ENCODE assay signal across 8 cellular contexts in the genomic region with DNA sequence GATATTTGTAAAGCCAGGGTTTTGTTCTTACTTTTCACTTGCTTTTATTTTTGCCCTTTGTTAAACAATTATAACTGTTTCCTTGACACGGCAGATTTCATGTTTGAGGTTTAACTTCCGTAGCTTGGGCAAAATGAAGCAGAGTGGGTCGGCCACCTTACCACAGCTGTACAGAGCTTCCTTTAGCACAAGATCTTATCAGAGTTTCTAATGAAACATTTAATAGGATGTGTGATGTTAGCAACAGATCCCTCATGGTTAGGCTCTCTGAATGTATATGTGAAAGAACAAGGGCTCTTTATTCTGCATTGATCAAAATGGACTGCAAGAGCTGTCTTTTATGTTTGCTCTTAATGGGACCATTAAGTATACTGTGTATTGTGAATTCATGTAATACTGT. TPM values are rescaled to one million over a fixed set of nuclear protein-coding genes. Genes with fewer than 3 reads are reported as not detected.
DNase-seq lines count a peak whose midpoint lies in the region; ATAC-seq and TF ChIP-seq lines count a peak whose summit lies in the region.

No MANE protein-coding gene starts in this region.

- no peaks in the 10 kb centered on the region for H3K9me3 ChIP-seq in ascending aorta

- peaks cover 55% of the 10 kb centered on the region for H3K4me1 Mint-ChIP-seq in activated CD4-positive, alpha-beta T cell treated with anti-CD3 and anti-CD28 coated beads, Interleukin-2, amount 10 ng/mL, durations not matched to agents 7 days and 5 days
- H3K4me1 Mint-ChIP-seq in nephron progenitor cell = no peaks in the 10 kb centered on the region

- H3K27ac ChIP-seq in ascending aorta = no peak overlapping the region

- intact Hi-C loops in sciatic nerve (cut with DNase I) = no loop called here
- intact Hi-C loops in ascending aorta (cut with DNase I) = no loop called here

- DNase-seq in activated CD4-positive, alpha-beta T cell treated with anti-CD3 and anti-CD28 coated beads, Interleukin-2, amount 10 ng/mL, durations not matched to agents 7 days and 5 days = peak; percentile 70
- no peak for DNase-seq in sciatic nerve (ENCODE audit: low spot score)
- DNase-seq in nephron progenitor cell = no peak
- no peak for DNase-seq in ascending aorta (ENCODE audit: low spot score in 2 of 2)
- no peak for DNase-seq in left lobe of liver (ENCODE audit: low spot score)

- H3K4me3 ChIP-seq in ascending aorta = no peak overlapping the region

- H3K27me3 Mint-ChIP-seq in activated CD4-positive, alpha-beta T cell treated with anti-CD3 and anti-CD28 coated beads, Interleukin-2, amount 10 ng/mL, durations not matched to agents 7 days and 5 days = no peaks in the 10 kb centered on the region
- peaks cover 3% of the 10 kb centered on the region for H3K27me3 Mint-ChIP-seq in nephron progenitor cell (ENCODE audit: low read depth, poor library complexity)

- ATAC-seq in GM18909 (IDR thresholded peaks at IDR 0.05; ENCODE audit: poor library complexity, unreplicated experiment) (peak; percentile 89), HG03139 (IDR thresholded peaks at IDR 0.05; ENCODE audit: unreplicated experiment) (peak; percentile 86), sciatic nerve (peak; percentile 30), HG02973 (IDR thresholded peaks at IDR 0.05; ENCODE audit: unreplicated experiment) (no peak), left lobe of liver (no peak)

- peaks cover 75% of the 10 kb centered on the region for H3K36me3 Mint-ChIP-seq in activated CD4-positive, alpha-beta T cell treated with anti-CD3 and anti-CD28 coated beads, Interleukin-2, amount 10 ng/mL, durations not matched to agents 7 days and 5 days (ENCODE audit: low read depth)
- peaks cover 40% of the 10 kb centered on the region for H3K36me3 Mint-ChIP-seq in nephron progenitor cell (ENCODE audit: low read depth)

- no peaks in the 10 kb centered on the region for H3K4me1 ChIP-seq in ascending aorta

- peaks cover 4% of the 10 kb centered on the region for H3K9me3 Mint-ChIP-seq in activated CD4-positive, alpha-beta T cell treated with anti-CD3 and anti-CD28 coated beads, Interleukin-2, amount 10 ng/mL, durations not matched to agents 7 days and 5 days
- peaks cover 8% of the 10 kb centered on the region for H3K9me3 Mint-ChIP-seq in nephron progenitor cell

- H3K27me3 ChIP-seq in ascending aorta = no peaks in the 10 kb centered on the region

- CTCF ChIA-PET in activated CD4-positive, alpha-beta T cell treated with anti-CD3 and anti-CD28 coated beads, Interleukin-2, amount 10 ng/mL, durations not matched to agents 7 days and 5 days (lab: Charles Lee) = interaction anchor here (1.3 kb wide), 1 partner anchor 22 kb away, joined by 6 read pairs; the partner anchor contains the start of gene RNF125

- TF ChIP-seq CTCF in nephron progenitor cell (IDR thresholded peaks at IDR 0.05) (no peak), ascending aorta (IDR thresholded peaks at IDR 0.05) (no peak)

- no peaks in the 10 kb centered on the region for H3K36me3 ChIP-seq in ascending aorta

- POLR2A ChIA-PET in activated CD4-positive, alpha-beta T cell treated with anti-CD3 and anti-CD28 coated beads, Interleukin-2, amount 10 ng/mL, durations not matched to agents 7 days and 5 days (lab: Charles Lee) = interaction anchor here (0.5 to 1.4 kb wide), 3 partner anchors 22 to 51 kb away, joined by 5 to 11 read pairs (median 9); partner anchors contain the start of genes RNF125 and RNF138

- peak overlapping the region; percentile 65 for H3K4me3 Mint-ChIP-seq in activated CD4-positive, alpha-beta T cell treated with anti-CD3 and anti-CD28 coated beads, Interleukin-2, amount 10 ng/mL, durations not matched to agents 7 days and 5 days
- no peak overlapping the region for H3K4me3 Mint-ChIP-seq in nephron progenitor cell

- peak overlapping the region; percentile 87 for H3K27ac Mint-ChIP-seq in activated CD4-positive, alpha-beta T cell treated with anti-CD3 and anti-CD28 coated beads, Interleukin-2, amount 10 ng/mL, durations not matched to agents 7 days and 5 days
- H3K27ac Mint-ChIP-seq in nephron progenitor cell = no peak overlapping the region

RNA-seq across cellular contexts. Expression of gene RNF125, which starts 22.3 kb away (rescaled TPM):
- total RNA-seq in activated CD4-positive, alpha-beta T cell treated with anti-CD3 and anti-CD28 coated beads, Interleukin-2, amount 10 ng/mL, durations not matched to agents 7 days and 5 days = 10 to 100 TPM; 35.6 to 36.0 TPM
- total RNA-seq in sciatic nerve = 8.5 TPM
- 8.6 TPM for total RNA-seq in ascending aorta
- 9.0 TPM for total RNA-seq in left lobe of liver

RNA-seq across cellular contexts. Expression of gene RNF138, which starts 50.7 kb away (rescaled TPM):
- 10 to 100 TPM; 67.7 to 77.4 TPM for total RNA-seq in activated CD4-positive, alpha-beta T cell treated with anti-CD3 and anti-CD28 coated beads, Interleukin-2, amount 10 ng/mL, durations not matched to agents 7 days and 5 days
- 22.2 TPM for total RNA-seq in sciatic nerve
- not detected for total RNA-seq in ascending aorta
- total RNA-seq in left lobe of liver = 12.0 TPM

Comparison
In these comparisons a context has a peak if more than half of its experiments do, and no peak if none do; other contexts are left out.
1. ATAC-seq: peak in GM18909 (single experiment), HG03139 (single experiment) and sciatic nerve (single experiment); none in HG02973 (single experiment) and left lobe of liver (single experiment).
2. RNA of gene RNF138, which starts 50.7 kb away (total RNA-seq): 67.7 to 77.4 TPM in activated CD4-positive, alpha-beta T cell treated with anti-CD3 and anti-CD28 coated beads, Interleukin-2, amount 10 ng/mL, durations not matched to agents 7 days and 5 days, 22.2 TPM in sciatic nerve (single experiment) and 12.0 TPM in left lobe of liver (single experiment); not detected in ascending aorta (single experiment); every median in the first group is over 10 times any median in the second.